17 cellular contexts compared by ENCODE assay signal in the genomic region with DNA sequence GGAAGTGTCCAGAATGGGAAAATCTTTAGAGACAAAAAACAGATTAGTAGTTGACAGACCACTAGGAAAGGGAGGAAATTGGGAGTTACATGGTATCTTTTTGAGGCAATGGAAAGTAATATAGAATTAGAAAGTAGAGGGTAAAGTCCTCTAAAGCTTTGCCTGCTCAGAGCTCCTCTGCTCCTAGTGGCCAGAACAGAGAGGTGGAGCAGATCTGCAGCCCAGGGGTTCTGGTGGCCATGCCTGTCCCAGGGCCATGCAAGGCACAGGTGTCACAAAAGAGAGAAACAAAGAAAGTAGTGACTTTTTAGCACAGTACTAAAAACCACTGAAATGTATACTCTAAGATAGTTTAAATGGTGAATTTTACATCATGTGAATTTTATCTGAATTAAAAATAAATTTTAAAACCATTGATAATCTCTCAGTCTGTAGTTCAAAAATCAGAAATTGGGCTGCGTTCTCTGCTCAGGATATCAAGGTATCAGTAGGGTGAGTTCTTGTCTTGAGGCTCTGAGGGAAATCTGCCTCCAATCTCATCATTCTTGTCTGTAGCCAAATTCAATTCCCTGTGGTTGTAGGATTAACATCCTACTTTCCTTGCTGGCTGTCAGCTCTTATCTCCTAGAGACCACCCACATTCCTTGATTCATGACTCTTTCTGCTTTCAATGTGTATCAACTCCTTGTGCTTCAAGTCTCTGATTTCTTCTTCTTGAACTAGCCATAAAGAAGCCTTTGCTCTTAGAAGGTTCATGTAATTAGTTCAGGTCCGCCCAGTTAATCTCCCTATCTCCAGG. TPM values are rescaled to one million over a fixed set of nuclear protein-coding genes. Genes with fewer than 3 reads are reported as not detected.
DNase-seq lines count a peak whose midpoint lies in the region; ATAC-seq, FAIRE-seq and TF ChIP-seq lines count a peak whose summit lies in the region.
"Had no signal": no experiment of that assay in that cellular context is flagged by ENCODE, and none has a peak within 500 bp of the region (broad histone marks: within the 10 kb centered on the region; RNA-seq: fewer than 3 reads in every experiment).

No MANE protein-coding gene starts in this region.

- no peak for TF ChIP-seq POLR2A in H54 (IDR thresholded peaks at IDR 0.05; ENCODE audit: low read depth, low read length)

- TF ChIP-seq CTCF in WTC11 (IDR thresholded peaks at IDR 0.05) = no peak

- H3K9me3 Mint-ChIP-seq in WTC11 = peaks cover 27% of the 10 kb centered on the region

- POLR2A ChIA-PET in WTC11 (lab: Charles Lee) = no interaction called here

- H3K4me1 Mint-ChIP-seq in WTC11 = no peaks in the 10 kb centered on the region

- peaks cover 4% of the 10 kb centered on the region for H3K27me3 Mint-ChIP-seq in WTC11 (ENCODE audit: low read depth)

- DNase-seq in D341Med (ENCODE audit: low spot score) = peak; percentile 53
- DNase-seq in HT-29 (ENCODE audit: low spot score) = peak; percentile 5
- DNase-seq in WTC11 (ENCODE audit: low spot score) = peak; percentile 22
- peak; percentile 39 for DNase-seq in iPS-NIHi7 (ENCODE audit: extremely low spot score)
- no peak for DNase-seq in H54 (ENCODE audit: insufficient read length, low spot score)
- DNase-seq in GM19238 (ENCODE audit: insufficient read length, low spot score) = no peak
- DNase-seq: activated naive CD4-positive, alpha-beta T cell treated with anti-CD3 and anti-CD28 coated beads, Interleukin-2, amount 50 U/mL, for 16 hours; AML-193; DMS153; NCI-H1092 treated with DMSO at 0.1 percent for 48 hours; pancreas had no signal

- no peak overlapping the region for H3K4me3 Mint-ChIP-seq in WTC11

- peak; percentile 86 for ATAC-seq in WTC11
- no peak for ATAC-seq in HG02870 (IDR thresholded peaks at IDR 0.05; ENCODE audit: unreplicated experiment)
- no peak for ATAC-seq in HG03108 (IDR thresholded peaks at IDR 0.05; ENCODE audit: unreplicated experiment)
- ATAC-seq: pancreas had no signal

- no peaks in the 10 kb centered on the region for H3K36me3 Mint-ChIP-seq in WTC11

- no peak overlapping the region for H3K27ac Mint-ChIP-seq in WTC11

- CTCF ChIA-PET in WTC11 (lab: Charles Lee) = interaction anchor here (0.5 to 1.0 kb wide), 7 partner anchors 14 to 210 kb away, joined by 3 to 7 read pairs (median 3); no protein-coding TSS in a partner anchor

- FAIRE-seq in H54 (lab: Jason Lieb, UNC) = no peak
- FAIRE-seq: bronchial epithelial cell, GM12891, keratinocyte, pancreas had no signal

TF ChIP-seq in WTC11, 78 proteins besides CTCF, POLR2A, EP300 and RAD21:
- no peak for TF ChIP-seq NFE2L1 (CRISPR knock-in tag; IDR thresholded peaks at IDR 0.05)
- TF ChIP-seq, protein P1, sequence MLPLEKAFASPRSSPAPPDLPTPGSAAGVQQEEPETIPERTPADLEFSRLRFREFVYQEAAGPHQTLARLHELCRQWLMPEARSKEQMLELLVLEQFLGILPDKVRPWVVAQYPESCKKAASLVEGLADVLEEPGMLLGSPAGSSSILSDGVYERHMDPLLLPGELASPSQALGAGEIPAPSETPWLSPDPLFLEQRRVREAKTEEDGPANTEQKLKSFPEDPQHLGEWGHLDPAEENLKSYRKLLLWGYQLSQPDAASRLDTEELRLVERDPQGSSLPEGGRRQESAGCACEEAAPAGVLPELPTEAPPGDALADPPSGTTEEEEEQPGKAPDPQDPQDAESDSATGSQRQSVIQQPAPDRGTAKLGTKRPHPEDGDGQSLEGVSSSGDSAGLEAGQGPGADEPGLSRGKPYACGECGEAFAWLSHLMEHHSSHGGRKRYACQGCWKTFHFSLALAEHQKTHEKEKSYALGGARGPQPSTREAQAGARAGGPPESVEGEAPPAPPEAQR (CRISPR knock-in tag; IDR thresholded peaks at IDR 0.05) = no peak
- TF ChIP-seq FOXP1 (CRISPR knock-in tag; IDR thresholded peaks at IDR 0.05; ENCODE audit: borderline replicate concordance) = no peak
- no peak for TF ChIP-seq TEAD4 (CRISPR knock-in tag; IDR thresholded peaks at IDR 0.05)
- no peak for TF ChIP-seq NR3C1 (CRISPR knock-in tag; conservative IDR thresholded peaks at IDR 0.05; ENCODE audit: low read depth)
- TF ChIP-seq JAZF1 (CRISPR knock-in tag; IDR thresholded peaks at IDR 0.05) = no peak
- TF ChIP-seq, protein P2, sequence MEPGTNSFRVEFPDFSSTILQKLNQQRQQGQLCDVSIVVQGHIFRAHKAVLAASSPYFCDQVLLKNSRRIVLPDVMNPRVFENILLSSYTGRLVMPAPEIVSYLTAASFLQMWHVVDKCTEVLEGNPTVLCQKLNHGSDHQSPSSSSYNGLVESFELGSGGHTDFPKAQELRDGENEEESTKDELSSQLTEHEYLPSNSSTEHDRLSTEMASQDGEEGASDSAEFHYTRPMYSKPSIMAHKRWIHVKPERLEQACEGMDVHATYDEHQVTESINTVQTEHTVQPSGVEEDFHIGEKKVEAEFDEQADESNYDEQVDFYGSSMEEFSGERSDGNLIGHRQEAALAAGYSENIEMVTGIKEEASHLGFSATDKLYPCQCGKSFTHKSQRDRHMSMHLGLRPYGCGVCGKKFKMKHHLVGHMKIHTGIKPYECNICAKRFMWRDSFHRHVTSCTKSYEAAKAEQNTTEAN (CRISPR knock-in tag; IDR thresholded peaks at IDR 0.05) = no peak
- TF ChIP-seq FOXK1 (CRISPR knock-in tag; IDR thresholded peaks at IDR 0.05) = no peak
- no peak for TF ChIP-seq ZBTB21 (CRISPR knock-in tag; IDR thresholded peaks at IDR 0.05; ENCODE audit: borderline replicate concordance)
- TF ChIP-seq, protein P3, sequence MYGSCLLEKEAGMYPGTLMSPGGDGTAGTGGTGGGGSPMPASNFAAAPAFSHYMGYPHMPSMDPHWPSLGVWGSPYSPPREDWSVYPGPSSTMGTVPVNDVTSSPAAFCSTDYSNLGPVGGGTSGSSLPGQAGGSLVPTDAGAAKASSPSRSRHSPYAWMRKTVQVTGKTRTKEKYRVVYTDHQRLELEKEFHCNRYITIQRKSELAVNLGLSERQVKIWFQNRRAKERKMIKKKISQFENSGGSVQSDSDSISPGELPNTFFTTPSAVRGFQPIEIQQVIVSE (CRISPR knock-in tag; IDR thresholded peaks at IDR 0.05; ENCODE audit: borderline replicate concordance) = no peak
- no peak for TF ChIP-seq EMX1 (CRISPR knock-in tag; IDR thresholded peaks at IDR 0.05)
- TF ChIP-seq ZNF671 (CRISPR knock-in tag; IDR thresholded peaks at IDR 0.05) = no peak
- no peak for TF ChIP-seq CBFB (CRISPR knock-in tag; IDR thresholded peaks at IDR 0.05; ENCODE audit: low read depth)
- no peak for TF ChIP-seq KAT7 (CRISPR knock-in tag; IDR thresholded peaks at IDR 0.05; ENCODE audit: borderline replicate concordance)
- no peak for TF ChIP-seq SMAD4 (CRISPR knock-in tag; IDR thresholded peaks at IDR 0.05)
- no peak for TF ChIP-seq ZNF416 (CRISPR knock-in tag; IDR thresholded peaks at IDR 0.05)

RNA-seq across cellular contexts. Expression of a gene that starts 23.6 kb away (rescaled TPM):
- total RNA-seq in HT-29 (2014; rRNA removed; shearing (Covaris generic)) = not detected in 2 replicates
- total RNA-seq in WTC11 (2021) = 0.46 to 0.55 TPM (median 0.50 TPM) in 3 replicates

RNA-seq across cellular contexts. Expression of a gene that starts 56.5 kb away (rescaled TPM):
- total RNA-seq in HT-29 (2014; rRNA removed; shearing (Covaris generic)) = 2.9 and 3.3 TPM in 2 replicates
- total RNA-seq in WTC11 (2021) = 1.2 to 1.9 TPM (median 1.2 TPM) in 3 replicates
- total RNA-seq: mononuclear cell had no signal

Comparison
In these comparisons a context has a peak if more than half of its experiments do, and no peak if none do; other contexts are left out.
1. DNase-seq: peak in D341Med (single experiment), HT-29 (single experiment), WTC11 (single experiment) and iPS-NIHi7 (single experiment); none in H54 (single experiment) and GM19238 (single experiment).